Comparison of ENCODE assay signal across 8 cellular contexts in genomic region chr17:80219013-80219776, GRCh38. TPM values are rescaled to one million over a fixed set of nuclear protein-coding genes. Genes with fewer than 3 reads are reported as not detected.
DNase-seq lines count a peak whose midpoint lies in the region; ATAC-seq and TF ChIP-seq lines count a peak whose summit lies in the region.

No MANE protein-coding gene starts in this region.

- H3K9me3 ChIP-seq in IMR-90 (ENCODE audit: control insufficient read depth, insufficient read depth, low read length) (no peaks in the 10 kb centered on the region), ovary (no peaks in the 10 kb centered on the region), thyroid gland (no peaks in the 10 kb centered on the region)

- H2AK9ac ChIP-seq in IMR-90 (replicated peaks; ENCODE audit: low read depth, low read length, poor library complexity), result peak overlapping the region; percentile 97

- H3K36me3 ChIP-seq in IMR-90 (ENCODE audit: control insufficient read depth, insufficient read depth, low read length), result peaks cover 40% of the 10 kb centered on the region
- H3K36me3 ChIP-seq in ovary, result no peaks in the 10 kb centered on the region
- H3K36me3 ChIP-seq in thyroid gland, result peaks cover 5 to 7% of the 10 kb centered on the region in 2 donors

- WGBS in IMR-90 (ENCODE audit: extremely low coverage in 2 of 2, insufficient read length in 1 of 2), 2 experiments, result 5% methylated on average over 4 of the region's 15 CpGs; no CpG with 5 or more reads in 1 of the 2 experiments
- 32 to 37% (median 36%) methylated on average over 15 of the region's 15 CpGs for WGBS in ovary, 3 donors
- WGBS in thyroid gland, 2 donors, result 34% methylated on average over 11 to 15 of the region's 15 CpGs

- peaks cover 22 to 64% of the 10 kb centered on the region in 2 experiments for H3K79me1 ChIP-seq in IMR-90 (ENCODE audit: low read depth in 1 of 2, low read length in 2 of 2)

- peak overlapping the region; percentile 83 for H3K4me2 ChIP-seq in IMR-90 (ENCODE audit: low read depth, low read length)

- H4K5ac ChIP-seq in IMR-90 (ENCODE audit: low read depth, low read length), result peak overlapping the region; percentile 16; the same call in 1 of the 2 replicates

- H2BK20ac ChIP-seq in IMR-90 (ENCODE audit: low read depth, low read length), result no peak overlapping the region

- no peak for TF ChIP-seq CTCF in AG09309 (IDR thresholded peaks at IDR 0.05; ENCODE audit: control insufficient read depth, insufficient read depth, low read depth, low read length, missing control alignments)
- TF ChIP-seq CTCF in IMR-90 (conservative IDR thresholded peaks at IDR 0.05; ENCODE audit: low read depth, low read length), result no peak
- no peak for TF ChIP-seq CTCF in ovary (IDR thresholded peaks at IDR 0.05)
- TF ChIP-seq CTCF in thyroid gland (IDR thresholded peaks at IDR 0.05), result no peak

- H3K27ac ChIP-seq in IMR-90 (ENCODE audit: insufficient read depth, low read length) (peak overlapping the region; percentile 67), ovary (peak overlapping the region; percentile 26 to 65), thyroid gland (peak overlapping the region; percentile 82 to 95 (median 89))

- H3K4ac ChIP-seq in IMR-90 (ENCODE audit: low read depth, low read length), result peak overlapping the region; percentile 70

- no TSS peak for BruUV-seq in IMR-90 (replicated peaks; lab: Mats Ljungman, UMichigan)

- CTCF ChIA-PET in IMR-90 (lab: Yijun Ruan, JAX), result interaction anchor here (0.6 kb wide), 1 partner anchor 118 kb away, joined by 3 read pairs; the partner anchor contains the start of gene GAA

- peak overlapping the region; percentile 95 for H2AFZ ChIP-seq in IMR-90 (replicated peaks; ENCODE audit: low read length, poor library complexity)

- peak overlapping the region; percentile 2; the same call in 1 of the 2 replicates for H4K91ac ChIP-seq in IMR-90 (ENCODE audit: insufficient read depth, low read depth, low read length)

- no peaks in the 10 kb centered on the region for H3K27me3 ChIP-seq in IMR-90 (ENCODE audit: control insufficient read depth, insufficient read depth, low read length)
- no peaks in the 10 kb centered on the region for H3K27me3 ChIP-seq in ovary
- H3K27me3 ChIP-seq in thyroid gland, result no peaks in the 10 kb centered on the region

- POLR2A ChIA-PET in IMR-90 (lab: Charles Lee; ENCODE audit: unreplicated experiment), result no interaction called here

- H3K56ac ChIP-seq in IMR-90 (ENCODE audit: extremely low read depth, insufficient read depth, low read length), result peak overlapping the region; percentile 34; the same call in 1 of the 2 replicates

- H4K8ac ChIP-seq in IMR-90 (ENCODE audit: low read depth in 2 of 2, low read length in 2 of 2), result peak overlapping the region in 1 of 2 experiments; percentile 37; a peak in 1 of 4 replicates

- H3K9me1 ChIP-seq in IMR-90 (ENCODE audit: insufficient read depth, low read length), result peaks cover 28% of the 10 kb centered on the region

- no peak overlapping the region for H2BK5ac ChIP-seq in IMR-90 (ENCODE audit: low read depth, low read length, poor library complexity, severe bottlenecking)

- H2AK5ac ChIP-seq in IMR-90 (ENCODE audit: low read depth, low read length), result peak overlapping the region; percentile 76; the same call in 1 of the 2 replicates

- in situ Hi-C loops in IMR-90 (cut with MboI; ENCODE audit: low sequenced_read_pairs), result no loop called here

- peaks cover 31% of the 10 kb centered on the region for H4K20me1 ChIP-seq in IMR-90 (ENCODE audit: insufficient read depth, low read length)

- intact Hi-C loops in IMR-90 (cut with micrococcal nuclease) (loop anchor here (1.0 kb wide), 2 partner anchors 72 to 137 kb away; partner anchors contain the start of gene EIF4A3), ovary (cut with DNase I) (no loop called here), thyroid gland (cut with DNase I) (loop anchor here (5.0 kb wide), 1 partner anchor 72 kb away; the partner anchor contains the start of gene EIF4A3)

- TF ChIP-seq EP300 in ovary (IDR thresholded peaks at IDR 0.05), result no peak

- peaks cover 6% of the 10 kb centered on the region; the same call in 1 of the 2 replicates for H3K4me1 ChIP-seq in IMR-90 (ENCODE audit: control insufficient read depth, insufficient read depth, low read length)
- H3K4me1 ChIP-seq in ovary (ENCODE audit: insufficient read depth), result peaks cover 10% of the 10 kb centered on the region
- peaks cover 18 to 21% of the 10 kb centered on the region in 2 donors for H3K4me1 ChIP-seq in thyroid gland

- peak overlapping the region; percentile 39; the same call in 1 of the 2 replicates for H3K23ac ChIP-seq in IMR-90 (ENCODE audit: low read depth, low read length)

- no peak overlapping the region; the same call in 1 of the 2 replicates for H2BK120ac ChIP-seq in IMR-90 (ENCODE audit: low read depth, low read length)

- DNase-seq in AG09309 (ENCODE audit: low read depth), result peak; percentile 31
- DNase-seq in IMR-90, result peak; percentile 80
- DNase-seq in SIG-M5 treated with dmso at 0.1 percent for 504 hours (lab: John Stamatoyannopoulos, UW; ENCODE audit: unreplicated experiment), result peak; percentile 90
- peak; percentile 95 for DNase-seq in activated gamma-delta T cell treated with Interleukin-2 at 50 U/mL for 16 hours
- DNase-seq in germinal center (ENCODE audit: low spot score), result peak; percentile 61
- peak; percentile 56 to 73 (median 71) for DNase-seq in ovary
- peak; percentile 64 to 69 for DNase-seq in thyroid gland

- H3K18ac ChIP-seq in IMR-90 (ENCODE audit: low read depth, low read length), result no peak overlapping the region; the same call in 1 of the 2 replicates

- no peak overlapping the region for H2BK15ac ChIP-seq in IMR-90 (ENCODE audit: low read depth, low read length)

- peak overlapping the region; percentile 71; the same call in 1 of the 2 replicates for H3K14ac ChIP-seq in IMR-90 (replicated peaks; ENCODE audit: low read depth, low read length)

- H3K4me3 ChIP-seq in AG09309 (ENCODE audit: control insufficient read depth, low read depth, low read length) (peak overlapping the region; percentile 94), IMR-90 (ENCODE audit: insufficient read depth, low read depth, low read length) (peak overlapping the region; percentile 67), ovary (peak overlapping the region; percentile 99), thyroid gland (replicated peaks in 1 of 3) (peak overlapping the region; percentile 93 to 100 (median 93))

- TF ChIP-seq POLR2A in IMR-90 (IDR thresholded peaks at IDR 0.05; ENCODE audit: low read depth, low read length) (no peak), ovary (IDR thresholded peaks at IDR 0.05) (no peak), thyroid gland (IDR thresholded peaks at IDR 0.05) (no peak)

- no peak for TF ChIP-seq RAD21 in IMR-90 (IDR thresholded peaks at IDR 0.05; ENCODE audit: low read length)

- dilution Hi-C loops in IMR-90 (cut with HindIII; ENCODE audit: low sequenced_read_pairs, unreplicated experiment), result no loop called here

- H3K9ac ChIP-seq in IMR-90 (ENCODE audit: low read depth, low read length), result peak overlapping the region; percentile 78

- ATAC-seq in GM19395 (IDR thresholded peaks at IDR 0.05; ENCODE audit: unreplicated experiment), result peak; percentile 63
- peak; percentile 18 for ATAC-seq in IMR-90 (ENCODE audit: low read depth)

TF ChIP-seq in IMR-90, 13 proteins besides CTCF, POLR2A, EP300 and RAD21 (continues in another document):
- TF ChIP-seq FOS (IDR thresholded peaks at IDR 0.05; ENCODE audit: low read depth, low read length) (no peak), MAZ (IDR thresholded peaks at IDR 0.05; ENCODE audit: borderline replicate concordance, low read depth, low read length) (peak; percentile 72), MXI1 (IDR thresholded peaks at IDR 0.05; ENCODE audit: borderline replicate concordance, low read depth, low read length) (peak; percentile 37; the same call in 1 of the 2 replicates), RFX5 (IDR thresholded peaks at IDR 0.05; ENCODE audit: low read depth, low read length) (no peak), BHLHE40 (IDR thresholded peaks at IDR 0.05; ENCODE audit: low read depth, low read length) (peak; percentile 86)
- TF ChIP-seq, protein P1, sequence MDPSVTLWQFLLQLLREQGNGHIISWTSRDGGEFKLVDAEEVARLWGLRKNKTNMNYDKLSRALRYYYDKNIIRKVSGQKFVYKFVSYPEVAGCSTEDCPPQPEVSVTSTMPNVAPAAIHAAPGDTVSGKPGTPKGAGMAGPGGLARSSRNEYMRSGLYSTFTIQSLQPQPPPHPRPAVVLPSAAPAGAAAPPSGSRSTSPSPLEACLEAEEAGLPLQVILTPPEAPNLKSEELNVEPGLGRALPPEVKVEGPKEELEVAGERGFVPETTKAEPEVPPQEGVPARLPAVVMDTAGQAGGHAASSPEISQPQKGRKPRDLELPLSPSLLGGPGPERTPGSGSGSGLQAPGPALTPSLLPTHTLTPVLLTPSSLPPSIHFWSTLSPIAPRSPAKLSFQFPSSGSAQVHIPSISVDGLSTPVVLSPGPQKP (IDR thresholded peaks at IDR 0.05; ENCODE audit: borderline replicate concordance, low read depth, low read length), result no peak

RNA-seq across cellular contexts. Expression of gene SGSH, which starts 0.9 kb away (rescaled TPM):
- 3.0 and 3.9 TPM in 2 replicates for total RNA-seq in IMR-90 (2012; rRNA removed)
- 41.5 TPM in 2 replicates for polyA plus RNA-seq in IMR-90 (2012; rRNA removed)
- polyA plus RNA-seq in IMR-90 (2012; cell fraction: cytosol; rRNA removed), result 45.7 and 54.0 TPM in 2 replicates
- 159 and 195 TPM in 2 replicates for polyA plus RNA-seq in IMR-90 (2012; cell fraction: nucleus; rRNA removed; ENCODE audit: low replicate concordance)
- 10 to 100 TPM; 10.8 to 39.9 (median 30.6) TPM for total RNA-seq in ovary
- polyA plus RNA-seq in ovary, result 10 to 100 TPM; 13.0 to 23.3 TPM
- total RNA-seq in thyroid gland, result 10 to 100 TPM; 31.8 to 48.5 (median 38.2) TPM

RNA-seq across cellular contexts. Expression of gene SLC26A11, which starts 1.0 kb away (rescaled TPM):
- total RNA-seq in IMR-90 (2012; rRNA removed), result 2.2 and 3.2 TPM in 2 replicates
- 15.6 and 17.2 TPM in 2 replicates for polyA plus RNA-seq in IMR-90 (2012; rRNA removed)
- 7.8 and 15.2 TPM in 2 replicates for polyA plus RNA-seq in IMR-90 (2012; cell fraction: cytosol; rRNA removed)
- 43.1 and 103 TPM in 2 replicates for polyA plus RNA-seq in IMR-90 (2012; cell fraction: nucleus; rRNA removed; ENCODE audit: low replicate concordance)
- total RNA-seq in ovary, result 10 to 100 TPM; 18.4 to 30.3 (median 24.2) TPM
- polyA plus RNA-seq in ovary, result 10 to 100 TPM in 1 of 2 donors, 1 to 10 TPM in 1; 8.4 to 20.0 TPM
- 10 to 100 TPM; 25.1 to 65.3 (median 31.7) TPM for total RNA-seq in thyroid gland

RNA-seq across cellular contexts. Expression of gene RNF213, which starts 41.5 kb away (rescaled TPM):
- 36.0 and 37.5 TPM in 2 replicates for total RNA-seq in IMR-90 (2012; rRNA removed)
- polyA plus RNA-seq in IMR-90 (2012; rRNA removed), result 20.8 and 23.4 TPM in 2 replicates
- polyA plus RNA-seq in IMR-90 (2012; cell fraction: cytosol; rRNA removed), result 11.3 and 20.0 TPM in 2 replicates
- 95.6 and 134 TPM in 2 replicates for polyA plus RNA-seq in IMR-90 (2012; cell fraction: nucleus; rRNA removed; ENCODE audit: low replicate concordance)
- total RNA-seq in ovary, result 10 to 100 TPM; 37.3 to 89.1 (median 50.8) TPM
- 10 to 100 TPM; 21.5 to 78.1 TPM for polyA plus RNA-seq in ovary
- total RNA-seq in thyroid gland, result 100 to 1,000 TPM; 107 to 245 (median 187) TPM

RNA-seq across cellular contexts. Expression of gene CARD14, which starts 49.4 kb away (rescaled TPM):
- total RNA-seq in IMR-90 (2012; rRNA removed) (not detected in 2 replicates), ovary (1 to 10 TPM in 1 of 7 donors, under 1 TPM in 4, not detected in 2; 0.10 to 2.3 (median 0.18) TPM), thyroid gland (1 to 10 TPM in 1 of 4 donors, under 1 TPM in 1, not detected in 2; 0.34 to 3.9 TPM)
- polyA plus RNA-seq in IMR-90 (2012; rRNA removed) (not detected in 2 replicates), ovary (under 1 TPM in 1 of 2 donors, not detected in 1; 0.16 TPM)
- not detected in 2 replicates for polyA plus RNA-seq in IMR-90 (2012; cell fraction: cytosol; rRNA removed)
- 0.02 and 0.09 TPM in 2 replicates for polyA plus RNA-seq in IMR-90 (2012; cell fraction: nucleus; rRNA removed; ENCODE audit: low replicate concordance)

Comparison
In these comparisons a context has a peak if more than half of its experiments do, and no peak if none do; other contexts are left out.
1. Peak in every context shown above with its lines: DNase-seq, ATAC-seq, H3K4me3 ChIP-seq and H3K27ac ChIP-seq.
2. DNase-seq: peak in every context shown above with its lines; median percentile 95 in activated gamma-delta T cell treated with Interleukin-2 at 50 U/mL for 16 hours; 90 in SIG-M5 treated with dmso at 0.1 percent for 504 hours; 80 in IMR-90; 71 in ovary; 66 in thyroid gland; 61 in germinal center; 31 in AG09309.
3. intact Hi-C loops: an anchor here in IMR-90 (1.0 kb wide) and thyroid gland (5.0 kb wide); none called in ovary.